ENCODE assay signal across 34 cellular contexts in the genomic region with DNA sequence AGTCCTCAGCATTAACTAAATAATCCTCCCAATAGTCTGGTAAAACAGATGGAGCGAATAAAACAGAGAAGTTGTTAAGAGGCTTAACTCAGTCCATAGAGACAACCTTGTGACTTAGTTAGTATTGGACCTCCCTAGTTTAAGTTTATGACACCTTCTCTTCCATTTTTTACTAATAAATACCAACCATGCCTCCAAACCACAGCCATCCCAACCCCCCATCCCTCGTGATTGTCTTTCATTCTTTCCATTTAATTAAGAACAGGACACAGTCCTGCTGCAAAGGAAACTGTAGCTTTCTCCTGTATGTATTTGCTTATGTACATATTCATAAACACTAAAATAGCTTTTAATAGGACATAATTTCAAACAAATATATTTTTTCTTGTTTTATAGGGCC.
DNase-seq lines count a peak whose midpoint lies in the region; ATAC-seq and TF ChIP-seq lines count a peak whose summit lies in the region.
"Had no signal": no experiment of that assay in that cellular context is flagged by ENCODE, and none has a peak within 500 bp of the region (broad histone marks: within the 10 kb centered on the region; RNA-seq: fewer than 3 reads in every experiment).

No MANE protein-coding gene starts in this region.

- no peaks in the 10 kb centered on the region for H3K9me3 Mint-ChIP-seq in H9
- H3K9me3 Mint-ChIP-seq: activated CD8-positive, alpha-beta T cell treated with anti-CD3 and anti-CD28 coated beads for 36 hours; activated T-helper 1 cell treated with anti-CD3 and anti-CD28 coated beads, Interleukin-12 subunit alpha, Interleukin-12 subunit beta, Interleukin-2, Interleukin-4 antibody, amounts not matched to agents 30 ng/mL and 10 ng/mL and 1 ng/mL, durations not matched to agents 14 hours and 24 hours and 36 hours; stimulated activated naive CD8-positive, alpha-beta T cell treated with anti-CD3 and anti-CD28 coated beads, Interleukin-15, Interleukin-2, amounts not matched to agents 100 ng/mL and 50 ng/mL, for 24 hours had no signal

- H4K8ac ChIP-seq in H9 (replicated peaks; ENCODE audit: insufficient read length, low read depth, low read length), result no peak overlapping the region

- H3K4ac ChIP-seq in H9 (ENCODE audit: low read depth, low read length), result no peak overlapping the region

- H2BK12ac ChIP-seq in H9 (ENCODE audit: insufficient read length, low read depth, low read length), result no peak overlapping the region

- DNase-seq in GM03348 (ENCODE audit: low spot score), result peak; percentile 24
- no peak for DNase-seq in WERI-Rb-1
- peak; percentile 4 for DNase-seq in fibroblast of gingiva (ENCODE audit: low read depth)
- no peak for DNase-seq in NCI-H2196 treated with DMSO at 0.1 percent for 48 hours (lab: John Stamatoyannopoulos, UW; ENCODE audit: unreplicated experiment)
- DNase-seq in H9, result no peak
- DNase-seq in NCI-H748 treated with DMSO at 0.1 percent for 48 hours (lab: John Stamatoyannopoulos, UW), result no peak
- DNase-seq: 8988T; activated CD4-positive, alpha-beta T cell treated with anti-CD3 and anti-CD28 coated beads for 36 hours; activated CD8-positive, alpha-beta memory T cell treated with anti-CD3 and anti-CD28 coated beads, Interleukin-2, amount 50 U/mL, for 48 hours; activated CD8-positive, alpha-beta T cell treated with anti-CD3 and anti-CD28 coated beads for 36 hours; activated naive CD4-positive, alpha-beta T cell treated with anti-CD3 and anti-CD28 coated beads, Interleukin-2, amount 50 U/mL, for 16 hours; AML-193; amygdala; CD4-positive, alpha-beta memory T cell; DMS 273 treated with DMSO at 0.1 percent for 48 hours; head of caudate nucleus; islet precursor cell; KBM-7; left ventricle myocardium superior; NCI-H1092 treated with DMSO at 0.1 percent for 48 hours; NCI-H187 treated with DMSO at 0.1 percent for 48 hours; NCI-H526; Right ventricle myocardium superior; stimulated activated CD4-positive, alpha-beta T cell treated with anti-CD3 and anti-CD28 coated beads, Interleukin-2, amount 100 ng/mL, for 24 hours; testis had no signal

- H2BK15ac ChIP-seq in H9 (ENCODE audit: low read depth, low read length), result no peak overlapping the region

- H3K27ac Mint-ChIP-seq in H9, result peak overlapping the region in 1 of 3 experiments; percentile 74; a peak in 2 of 7 replicates
- H3K27ac Mint-ChIP-seq: activated CD4-positive, alpha-beta T cell treated with anti-CD3 and anti-CD28 coated beads for 36 hours; activated CD8-positive, alpha-beta T cell treated with anti-CD3 and anti-CD28 coated beads for 36 hours; activated T-helper 1 cell treated with anti-CD3 and anti-CD28 coated beads, Interleukin-12 subunit alpha, Interleukin-12 subunit beta, Interleukin-2, Interleukin-4 antibody, amounts not matched to agents 30 ng/mL and 10 ng/mL and 1 ng/mL, durations not matched to agents 14 hours and 24 hours and 36 hours; CD4-positive, alpha-beta memory T cell; mesothelial cell of epicardium; stimulated activated naive CD8-positive, alpha-beta T cell treated with anti-CD3 and anti-CD28 coated beads, Interleukin-15, Interleukin-2, amounts not matched to agents 100 ng/mL and 50 ng/mL, for 24 hours had no signal

- H4K5ac ChIP-seq in H9 (ENCODE audit: insufficient read length, low read depth, low read length), result no peak overlapping the region

- H3K27me3 Mint-ChIP-seq in H9 (ENCODE audit: low read depth), result no peaks in the 10 kb centered on the region
- H3K27me3 Mint-ChIP-seq: activated CD4-positive, alpha-beta T cell treated with anti-CD3 and anti-CD28 coated beads for 36 hours; activated CD8-positive, alpha-beta T cell treated with anti-CD3 and anti-CD28 coated beads for 36 hours; CD4-positive, alpha-beta memory T cell; stimulated activated naive CD8-positive, alpha-beta T cell treated with anti-CD3 and anti-CD28 coated beads, Interleukin-15, Interleukin-2, amounts not matched to agents 100 ng/mL and 50 ng/mL, for 24 hours had no signal

- no peak overlapping the region for H3K4me2 ChIP-seq in H9 (ENCODE audit: insufficient read depth, insufficient read length, low read length)

- no peak overlapping the region for H3K18ac ChIP-seq in H9 (ENCODE audit: insufficient read length, low read depth, low read length)

- no peak overlapping the region for H3K4me3 Mint-ChIP-seq in H9
- H3K4me3 Mint-ChIP-seq: activated CD4-positive, alpha-beta T cell treated with anti-CD3 and anti-CD28 coated beads for 36 hours; activated CD8-positive, alpha-beta T cell treated with anti-CD3 and anti-CD28 coated beads for 36 hours; activated T-helper 1 cell treated with anti-CD3 and anti-CD28 coated beads, Interleukin-12 subunit alpha, Interleukin-12 subunit beta, Interleukin-2, Interleukin-4 antibody, amounts not matched to agents 30 ng/mL and 10 ng/mL and 1 ng/mL, durations not matched to agents 14 hours and 24 hours and 36 hours; CD4-positive, alpha-beta memory T cell; mesothelial cell of epicardium; stimulated activated naive CD8-positive, alpha-beta T cell treated with anti-CD3 and anti-CD28 coated beads, Interleukin-15, Interleukin-2, amounts not matched to agents 100 ng/mL and 50 ng/mL, for 24 hours had no signal

- H3K4me3 ChIP-seq in ACC112 (ENCODE audit: low read depth, low read length), result no peak overlapping the region
- H3K4me3 ChIP-seq in WERI-Rb-1 (ENCODE audit: low read depth, low read length), result no peak overlapping the region
- H3K4me3 ChIP-seq: right atrium auricular region, testis had no signal

- peak overlapping the region; percentile 48 for H2AFZ ChIP-seq in ACC112 (ENCODE audit: low read length, unreplicated experiment)
- H2AFZ ChIP-seq in H9 (ENCODE audit: low read length), result no peak overlapping the region
- H2AFZ ChIP-seq: parathyroid adenoma had no signal

- no peak overlapping the region for H3K14ac ChIP-seq in H9 (ENCODE audit: insufficient read depth, low read length)

- TF ChIP-seq CTCF in WERI-Rb-1 (IDR thresholded peaks at IDR 0.05; ENCODE audit: low read depth, low read length), result no peak
- no peak for TF ChIP-seq CTCF in H9 (conservative IDR thresholded peaks at IDR 0.05)

- H3K23me2 ChIP-seq in H9 (ENCODE audit: insufficient read length, low read depth, low read length, poor library complexity, severe bottlenecking), result no peaks in the 10 kb centered on the region

- H3K79me2 ChIP-seq in ACC112 (ENCODE audit: control insufficient read depth, insufficient read depth, low read length, unreplicated experiment), result no peaks in the 10 kb centered on the region
- H3K79me2 ChIP-seq in H9 (ENCODE audit: insufficient read depth, low read length), result no peaks in the 10 kb centered on the region
- H3K79me2 ChIP-seq: parathyroid adenoma had no signal

- H3K4me1 ChIP-seq in ACC112 (ENCODE audit: control insufficient read depth, insufficient read depth, low read length, unreplicated experiment), result peaks cover 7% of the 10 kb centered on the region
- H3K4me1 ChIP-seq in H9 (ENCODE audit: insufficient read depth, low read length), result no peaks in the 10 kb centered on the region
- H3K4me1 ChIP-seq: parathyroid adenoma, right atrium auricular region, testis had no signal

- no peaks in the 10 kb centered on the region for H4K20me1 ChIP-seq in H9 (ENCODE audit: control insufficient read depth, insufficient read depth, insufficient read length)

- no peak overlapping the region for H3K23ac ChIP-seq in H9 (ENCODE audit: insufficient read length, low read depth, low read length)

- H2AK5ac ChIP-seq in H9 (ENCODE audit: insufficient read length, low read length), result no peak overlapping the region

- H2BK20ac ChIP-seq in H9 (ENCODE audit: low read depth, low read length, poor library complexity, severe bottlenecking), result no peak overlapping the region

- H3K36me3 ChIP-seq in ACC112 (ENCODE audit: insufficient read depth, low read length), result no peaks in the 10 kb centered on the region
- no peaks in the 10 kb centered on the region for H3K36me3 ChIP-seq in WERI-Rb-1
- H3K36me3 ChIP-seq: right atrium auricular region had no signal

- no peak overlapping the region for H3K27ac ChIP-seq in ACC112 (ENCODE audit: low read depth, low read length)
- H3K27ac ChIP-seq in WERI-Rb-1, result peak overlapping the region; percentile 51; the same call in 1 of the 2 replicates
- H3K27ac ChIP-seq in H9 (ENCODE audit: insufficient read length, low read depth, low read length), result no peak overlapping the region
- H3K27ac ChIP-seq: epithelial cell of prostate, HL-60, parathyroid adenoma, right atrium auricular region, testis had no signal

- H3K27me3 ChIP-seq in ACC112 (ENCODE audit: insufficient read depth, low read length), result no peaks in the 10 kb centered on the region
- H3K27me3 ChIP-seq in WERI-Rb-1 (ENCODE audit: insufficient read depth, low read depth, severe bottlenecking), result no peaks in the 10 kb centered on the region
- no peaks in the 10 kb centered on the region for H3K27me3 ChIP-seq in H9 (ENCODE audit: insufficient read depth, low read length)
- H3K27me3 ChIP-seq: right atrium auricular region, testis had no signal

- no peaks in the 10 kb centered on the region for H3K36me3 Mint-ChIP-seq in H9 (ENCODE audit: insufficient read depth in 1 of 3, low read depth in 3 of 3)
- H3K36me3 Mint-ChIP-seq: CD4-positive, alpha-beta memory T cell; mesothelial cell of epicardium had no signal

- H3T11ph ChIP-seq in H9 (ENCODE audit: low read length), result no peak overlapping the region

- H3K9me3 ChIP-seq in WERI-Rb-1 (ENCODE audit: severe bottlenecking), result no peaks in the 10 kb centered on the region
- H3K9me3 ChIP-seq in H9 (ENCODE audit: control insufficient read depth, low read depth, low read length), result no peaks in the 10 kb centered on the region
- H3K9me3 ChIP-seq: right atrium auricular region, testis had no signal

- H2BK120ac ChIP-seq in H9 (ENCODE audit: low read depth, low read length, poor library complexity, severe bottlenecking), result no peak overlapping the region

- no peak overlapping the region for H3K56ac ChIP-seq in H9 (ENCODE audit: insufficient read length, low read depth, low read length)

- peaks cover 3 to 5% of the 10 kb centered on the region in 2 experiments; a peak in 3 of 4 replicates for H3K4me1 Mint-ChIP-seq in H9
- H3K4me1 Mint-ChIP-seq: activated CD4-positive, alpha-beta T cell treated with anti-CD3 and anti-CD28 coated beads for 36 hours; CD4-positive, alpha-beta memory T cell had no signal

- no peak overlapping the region for H4K91ac ChIP-seq in H9 (ENCODE audit: insufficient read length, low read depth, low read length)

- no peak for ATAC-seq in GM18907 (IDR thresholded peaks at IDR 0.05; ENCODE audit: unreplicated experiment)
- ATAC-seq: activated CD4-positive, alpha-beta T cell treated with anti-CD3 and anti-CD28 coated beads for 36 hours; activated CD8-positive, alpha-beta T cell treated with anti-CD3 and anti-CD28 coated beads for 36 hours; left ventricle myocardium superior had no signal

- no peak overlapping the region for H3K9ac ChIP-seq in H9 (ENCODE audit: extremely low read depth, insufficient read length, low read length)
- H3K9ac ChIP-seq: parathyroid adenoma had no signal

- WGBS in H9 (ENCODE audit: extremely low coverage, insufficient read length, low lambda C conversion rate), result no CpG with 5 or more reads among the region's 2 CpGs

- H2BK5ac ChIP-seq in H9 (ENCODE audit: insufficient read length, low read length), result no peak overlapping the region

- H3K79me1 ChIP-seq in H9 (ENCODE audit: insufficient read depth, low read depth, low read length, poor library complexity, severe bottlenecking), result no peaks in the 10 kb centered on the region

Comparison
In these comparisons a context has a peak if more than half of its experiments do, and no peak if none do; other contexts are left out.
1. DNase-seq: peak in GM03348 (single experiment) and fibroblast of gingiva (single experiment); none in WERI-Rb-1 (single experiment), NCI-H2196 treated with DMSO at 0.1 percent for 48 hours (single experiment), H9 (single experiment) and NCI-H748 treated with DMSO at 0.1 percent for 48 hours (single experiment).